Comparison of ENCODE assay signal across 8 cellular contexts in the genomic region with DNA sequence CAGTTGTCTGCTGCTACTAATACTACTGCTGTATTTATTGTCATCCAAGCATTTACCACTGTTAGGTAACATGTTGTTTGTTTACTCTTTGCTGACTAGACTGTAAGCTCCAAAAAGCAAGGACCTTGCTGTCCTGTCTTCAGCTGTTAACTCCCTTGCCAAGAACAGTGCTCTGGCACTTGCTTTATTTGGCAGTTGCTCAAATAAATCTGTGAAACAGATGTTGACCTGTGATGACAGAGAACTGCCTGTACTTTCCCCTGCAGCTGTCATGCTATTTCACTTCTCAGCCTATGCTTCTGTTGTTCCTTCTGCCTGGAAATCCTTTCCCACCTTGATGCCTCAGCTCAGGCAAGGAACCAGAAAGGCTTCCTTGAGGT.
DNase-seq lines count a peak whose midpoint lies in the region; ATAC-seq, FAIRE-seq and TF ChIP-seq lines count a peak whose summit lies in the region.

No MANE protein-coding gene starts in this region.

- no peaks in the 10 kb centered on the region for H3K79me1 ChIP-seq in mesenchymal stem cell (replicated peaks; ENCODE audit: low read length, poor library complexity, severe bottlenecking)

- FAIRE-seq in D721Med (lab: Jason Lieb, UNC) = no peak

- H4K8ac ChIP-seq in mesenchymal stem cell (ENCODE audit: low read length) = no peak overlapping the region

- no peak overlapping the region for H2BK12ac ChIP-seq in mesenchymal stem cell (ENCODE audit: low read length in 2 of 2)

- H3K9me3 Mint-ChIP-seq in activated T-cell treated with anti-CD3 and anti-CD28 coated beads, Interleukin-2, amount 50 U/mL, for 4 hours = no peaks in the 10 kb centered on the region
- H3K9me3 Mint-ChIP-seq in activated CD4-positive, alpha-beta memory T cell treated with anti-CD3 and anti-CD28 coated beads, Interleukin-2, amount 10 ng/mL, durations not matched to agents 7 days and 5 days = no peaks in the 10 kb centered on the region

- H3K36me3 Mint-ChIP-seq in activated T-cell treated with anti-CD3 and anti-CD28 coated beads, Interleukin-2, amount 50 U/mL, for 4 hours (ENCODE audit: insufficient read depth) = peaks cover 23% of the 10 kb centered on the region
- H3K36me3 Mint-ChIP-seq in activated CD4-positive, alpha-beta memory T cell treated with anti-CD3 and anti-CD28 coated beads, Interleukin-2, amount 10 ng/mL, durations not matched to agents 7 days and 5 days (ENCODE audit: low read depth) = no peaks in the 10 kb centered on the region

- no peak overlapping the region for H3K4me2 ChIP-seq in mesenchymal stem cell (ENCODE audit: low read length, poor library complexity, severe bottlenecking)

- H3K27ac Mint-ChIP-seq in activated CD4-positive, alpha-beta memory T cell treated with anti-CD3 and anti-CD28 coated beads, Interleukin-2, amount 10 ng/mL, durations not matched to agents 7 days and 5 days = no peak overlapping the region

- H2BK15ac ChIP-seq in mesenchymal stem cell (ENCODE audit: low read depth, poor library complexity, severe bottlenecking) = no peak overlapping the region

- no peaks in the 10 kb centered on the region for H3K9me3 ChIP-seq in mesenchymal stem cell (ENCODE audit: control insufficient read depth, low read length)

- H3K23ac ChIP-seq in mesenchymal stem cell (ENCODE audit: low read length in 2 of 2) = no peak overlapping the region

- peaks cover 0 to 9% of the 10 kb centered on the region in 2 experiments for H3K36me3 ChIP-seq in mesenchymal stem cell (ENCODE audit: control insufficient read depth in 1 of 2, insufficient read depth in 2 of 2, low read depth in 1 of 2, low read length in 2 of 2)

- no peak overlapping the region for H2BK120ac ChIP-seq in mesenchymal stem cell (ENCODE audit: low read depth, low read length)

- H3K4me1 ChIP-seq in mesenchymal stem cell (ENCODE audit: control insufficient read depth, insufficient read depth, low read depth, low read length) = no peaks in the 10 kb centered on the region

- peak; percentile 20 for DNase-seq in G401 (ENCODE audit: low spot score)
- peak; percentile 49 for DNase-seq in astrocyte of the spinal cord (ENCODE audit: low read depth, low spot score)
- DNase-seq in mesenchymal stem cell = peak; percentile 44
- DNase-seq in activated T-cell treated with anti-CD3 and anti-CD28 coated beads, Interleukin-2, amount 50 U/mL, for 4 hours = no peak
- DNase-seq in D721Med (ENCODE audit: insufficient read length, low spot score) = no peak
- no peak for DNase-seq in activated CD4-positive, alpha-beta memory T cell treated with anti-CD3 and anti-CD28 coated beads, Interleukin-2, amount 10 ng/mL, durations not matched to agents 7 days and 5 days

- no peak overlapping the region for H3K4me3 Mint-ChIP-seq in activated T-cell treated with anti-CD3 and anti-CD28 coated beads, Interleukin-2, amount 50 U/mL, for 4 hours
- H3K4me3 Mint-ChIP-seq in activated CD4-positive, alpha-beta memory T cell treated with anti-CD3 and anti-CD28 coated beads, Interleukin-2, amount 10 ng/mL, durations not matched to agents 7 days and 5 days = no peak overlapping the region

- no peak overlapping the region for H4K91ac ChIP-seq in mesenchymal stem cell (ENCODE audit: low read length)

- no peak for TF ChIP-seq CTCF in astrocyte of the spinal cord (IDR thresholded peaks at IDR 0.05; ENCODE audit: low read depth, low read length)
- no peak for TF ChIP-seq CTCF in D721Med (IDR thresholded peaks at IDR 0.05; ENCODE audit: insufficient read depth, missing control alignments)

- H3K27me3 ChIP-seq in mesenchymal stem cell (ENCODE audit: control insufficient read depth in 1 of 2, insufficient read depth in 1 of 2, low read length in 2 of 2) = no peaks in the 10 kb centered on the region

- no peaks in the 10 kb centered on the region for H3K4me1 Mint-ChIP-seq in activated T-cell treated with anti-CD3 and anti-CD28 coated beads, Interleukin-2, amount 50 U/mL, for 4 hours (ENCODE audit: low read depth)
- H3K4me1 Mint-ChIP-seq in activated CD4-positive, alpha-beta memory T cell treated with anti-CD3 and anti-CD28 coated beads, Interleukin-2, amount 10 ng/mL, durations not matched to agents 7 days and 5 days = no peaks in the 10 kb centered on the region

- no peaks in the 10 kb centered on the region for H3K27me3 Mint-ChIP-seq in activated T-cell treated with anti-CD3 and anti-CD28 coated beads, Interleukin-2, amount 50 U/mL, for 4 hours (ENCODE audit: low read depth)
- H3K27me3 Mint-ChIP-seq in activated CD4-positive, alpha-beta memory T cell treated with anti-CD3 and anti-CD28 coated beads, Interleukin-2, amount 10 ng/mL, durations not matched to agents 7 days and 5 days = no peaks in the 10 kb centered on the region

- no peak overlapping the region for H2AK5ac ChIP-seq in mesenchymal stem cell (ENCODE audit: low read length, severe bottlenecking)

- no peak overlapping the region for H2BK5ac ChIP-seq in mesenchymal stem cell (ENCODE audit: low read depth, low read length, poor library complexity, severe bottlenecking)

- in situ Hi-C loops in G401 (cut with HindIII; ENCODE audit: low sequenced_read_pairs) = no loop called here
- in situ Hi-C loops in astrocyte of the spinal cord (cut with HindIII; ENCODE audit: low sequenced_read_pairs) = no loop called here

- no peak overlapping the region for H3K18ac ChIP-seq in mesenchymal stem cell (ENCODE audit: low read depth in 1 of 2, low read length in 2 of 2)

- H3K14ac ChIP-seq in mesenchymal stem cell (ENCODE audit: low read length in 2 of 2) = no peak overlapping the region

- CTCF ChIA-PET in activated CD4-positive, alpha-beta memory T cell treated with anti-CD3 and anti-CD28 coated beads, Interleukin-2, amount 10 ng/mL, durations not matched to agents 7 days and 5 days (lab: Charles Lee) = no interaction called here

- peak; percentile 73 for ATAC-seq in HG02798 (IDR thresholded peaks at IDR 0.05; ENCODE audit: poor library complexity, unreplicated experiment)
- ATAC-seq in activated T-cell treated with anti-CD3 and anti-CD28 coated beads, Interleukin-2, amount 50 U/mL, for 4 hours = no peak
- ATAC-seq in GM19455 (IDR thresholded peaks at IDR 0.05; ENCODE audit: unreplicated experiment) = no peak

- no peak overlapping the region for H3K4me3 ChIP-seq in astrocyte of the spinal cord (ENCODE audit: low read depth, low read length)
- H3K4me3 ChIP-seq in mesenchymal stem cell (ENCODE audit: insufficient read depth in 1 of 2, low read depth in 1 of 2, low read length in 2 of 2) = no peak overlapping the region

- no peak overlapping the region for H2AFZ ChIP-seq in mesenchymal stem cell (ENCODE audit: low read depth, low read length)

- POLR2A ChIA-PET in activated CD4-positive, alpha-beta memory T cell treated with anti-CD3 and anti-CD28 coated beads, Interleukin-2, amount 10 ng/mL, durations not matched to agents 7 days and 5 days (lab: Charles Lee) = no interaction called here

- H3K9ac ChIP-seq in mesenchymal stem cell (ENCODE audit: low read length) = no peak overlapping the region

- no peak overlapping the region for H3K27ac ChIP-seq in mesenchymal stem cell (ENCODE audit: low read length, poor library complexity, severe bottlenecking)

- no peak overlapping the region for H3K4ac ChIP-seq in mesenchymal stem cell (ENCODE audit: low read depth in 1 of 2, low read length in 2 of 2)

Comparison
In these comparisons a context has a peak if more than half of its experiments do, and no peak if none do; other contexts are left out.
1. DNase-seq: peak in G401 (single experiment), astrocyte of the spinal cord (single experiment) and mesenchymal stem cell (single experiment); none in activated T-cell treated with anti-CD3 and anti-CD28 coated beads, Interleukin-2, amount 50 U/mL, for 4 hours (single experiment), D721Med (single experiment) and activated CD4-positive, alpha-beta memory T cell treated with anti-CD3 and anti-CD28 coated beads, Interleukin-2, amount 10 ng/mL, durations not matched to agents 7 days and 5 days (single experiment).